ENCODE assay signal across 7 cellular contexts in genomic region chr12:121918679-121919038, GRCh38.
DNase-seq lines count a peak whose midpoint lies in the region; ATAC-seq and TF ChIP-seq lines count a peak whose summit lies in the region.

No MANE protein-coding gene starts in this region.

- H3K4me3 ChIP-seq in HL-60 (replicated peaks; ENCODE audit: insufficient read depth, low read length) = peak overlapping the region; percentile 13; the same call in 1 of the 2 replicates
- H3K4me3 ChIP-seq in effector memory CD4-positive, alpha-beta T cell (ENCODE audit: insufficient read depth, low read depth, low read length, poor library complexity, severe bottlenecking) = peak overlapping the region; percentile 32
- H3K4me3 ChIP-seq in retinal pigment epithelial cell (ENCODE audit: low read length) = peak overlapping the region; percentile 43

- ATAC-seq in GM19452 (IDR thresholded peaks at IDR 0.05; ENCODE audit: unreplicated experiment) = peak; percentile 32

- H3K27ac ChIP-seq in HL-60 (replicated peaks) = peak overlapping the region; percentile 25
- H3K27ac ChIP-seq in effector memory CD4-positive, alpha-beta T cell (ENCODE audit: insufficient read depth, low read length, poor library complexity, severe bottlenecking) = peak overlapping the region; percentile 78

- H3K27me3 ChIP-seq in HL-60 (ENCODE audit: insufficient read depth, poor library complexity, severe bottlenecking) = no peaks in the 10 kb centered on the region
- no peaks in the 10 kb centered on the region for H3K27me3 ChIP-seq in effector memory CD4-positive, alpha-beta T cell (replicated peaks; ENCODE audit: control insufficient read depth, insufficient read depth, low read length, poor library complexity, severe bottlenecking)

- peaks cover 15% of the 10 kb centered on the region for H3K36me3 ChIP-seq in effector memory CD4-positive, alpha-beta T cell (ENCODE audit: control insufficient read depth, insufficient read depth, low read length)

- TF ChIP-seq CTCF in HL-60 (IDR thresholded peaks at IDR 0.05; ENCODE audit: insufficient read depth, low read length) (no peak), retinal pigment epithelial cell (conservative IDR thresholded peaks at IDR 0.05; ENCODE audit: low read depth, low read length) (no peak), GM13977 (IDR thresholded peaks at IDR 0.05; ENCODE audit: extremely low read depth, insufficient read depth, missing control alignments) (no peak)

- H3K4me1 ChIP-seq in effector memory CD4-positive, alpha-beta T cell (ENCODE audit: control insufficient read depth, insufficient read depth, low read length, poor library complexity, severe bottlenecking) = peaks cover 8% of the 10 kb centered on the region

- DNase-seq in HL-60 (ENCODE audit: low read depth in 1 of 2, low spot score in 1 of 2) = no peak
- no peak for DNase-seq in effector memory CD4-positive, alpha-beta T cell
- no peak for DNase-seq in retinal pigment epithelial cell (ENCODE audit: low read depth)
- DNase-seq in NCI-H1436 treated with DMSO at 0.1 percent for 48 hours (lab: John Stamatoyannopoulos, UW) = no peak
- no peak for DNase-seq in GM13977 (ENCODE audit: low spot score)
- no peak for DNase-seq in SKM-1 (lab: John Stamatoyannopoulos, UW; ENCODE audit: unreplicated experiment)

- in situ Hi-C loops in GM13977 (cut with MboI; ENCODE audit: low pct_unique_long_range_greater_than_20kb, low sequenced_read_pairs, unreplicated experiment) = no loop called here

- no peaks in the 10 kb centered on the region for H3K9me3 ChIP-seq in effector memory CD4-positive, alpha-beta T cell (ENCODE audit: control insufficient read depth, low read length)
